1 cellular context compared by ENCODE assay signal in genomic region chr19:32895384-32895783, GRCh38.
TF ChIP-seq lines count a peak whose summit lies in the region.

No MANE protein-coding gene starts in this region.

TF ChIP-seq in SK-N-SH, 30 proteins besides CTCF, POLR2A, EP300 and RAD21 (continued from another document):
- TF ChIP-seq USF2 (IDR thresholded peaks at IDR 0.05; ENCODE audit: borderline replicate concordance, low read depth, low read length) (no peak), MXI1 (IDR thresholded peaks at IDR 0.05; ENCODE audit: low read depth, low read length) (no peak), TCF12 (IDR thresholded peaks at IDR 0.05) (no peak), TEAD4 (IDR thresholded peaks at IDR 0.05; ENCODE audit: borderline replicate concordance, insufficient read depth) (no peak)
